15 cellular contexts compared by ENCODE assay signal in genomic region chr22:41562461-41562860, GRCh38. TPM values are rescaled to one million over a fixed set of nuclear protein-coding genes. Genes with fewer than 3 reads are reported as not detected.
DNase-seq lines count a peak whose midpoint lies in the region; ATAC-seq and TF ChIP-seq lines count a peak whose summit lies in the region.
"Had no signal": no experiment of that assay in that cellular context is flagged by ENCODE, and none has a peak within 500 bp of the region (broad histone marks: within the 10 kb centered on the region; RNA-seq: fewer than 3 reads in every experiment).

No MANE protein-coding gene starts in this region.

- H3K27ac ChIP-seq in body of pancreas: peak overlapping the region in 3 of 4 donors; percentile 71 to 82 (median 81)
- peak overlapping the region; percentile 37 to 67 for H3K27ac ChIP-seq in testis
- H3K27ac ChIP-seq: VCaP had no signal

- intact Hi-C loops in body of pancreas (cut with DNase I): no loop called here
- intact Hi-C loops in testis (cut with DNase I; ENCODE audit: low total_unique reads): no loop called here

- peaks cover 61% of the 10 kb centered on the region for H3K4me1 ChIP-seq in body of pancreas
- H3K4me1 ChIP-seq in testis: peaks cover 43% of the 10 kb centered on the region

- peak overlapping the region; percentile 84 for H3K27ac Mint-ChIP-seq in HFFc6
- no peak overlapping the region for H3K27ac Mint-ChIP-seq in mesothelial cell of epicardium
- H3K27ac Mint-ChIP-seq: activated CD8-positive, alpha-beta memory T cell treated with anti-CD3 and anti-CD28 coated beads, Interleukin-2, amount 10 ng/mL, durations not matched to agents 7 days and 5 days; activated naive CD4-positive, alpha-beta T cell treated with anti-CD3 and anti-CD28 coated beads, Interleukin-2, amount 10 ng/mL, durations not matched to agents 7 days and 5 days; CD4-positive, alpha-beta memory T cell; progenitor cell of endocrine pancreas had no signal

- no peaks in the 10 kb centered on the region for H3K9me3 Mint-ChIP-seq in HFFc6
- H3K9me3 Mint-ChIP-seq in mesothelial cell of epicardium: no peaks in the 10 kb centered on the region
- H3K9me3 Mint-ChIP-seq: activated naive CD4-positive, alpha-beta T cell treated with anti-CD3 and anti-CD28 coated beads, Interleukin-2, amount 10 ng/mL, durations not matched to agents 7 days and 5 days; CD4-positive, alpha-beta memory T cell had no signal

- TF ChIP-seq CTCF in HFFc6 (IDR thresholded peaks at IDR 0.05): peak; percentile 24
- no peak for TF ChIP-seq CTCF in body of pancreas (IDR thresholded peaks at IDR 0.05)
- no peak for TF ChIP-seq CTCF in mesothelial cell of epicardium (IDR thresholded peaks at IDR 0.05; ENCODE audit: unreplicated experiment)
- TF ChIP-seq CTCF in testis (IDR thresholded peaks at IDR 0.05): no peak

- H3K9me3 ChIP-seq in body of pancreas: no peaks in the 10 kb centered on the region
- H3K9me3 ChIP-seq in testis: no peaks in the 10 kb centered on the region

- no peak for DNase-seq in HFFc6
- DNase-seq in body of pancreas: no peak
- DNase-seq in mesothelial cell of epicardium (ENCODE audit: low spot score in 2 of 2, unreplicated experiment in 2 of 2): no peak
- DNase-seq in testis: no peak
- DNase-seq in HuH-7 (ENCODE audit: low spot score): no peak
- DNase-seq: activated CD8-positive, alpha-beta memory T cell treated with anti-CD3 and anti-CD28 coated beads, Interleukin-2, amount 10 ng/mL, durations not matched to agents 7 days and 5 days; activated naive CD4-positive, alpha-beta T cell treated with anti-CD3 and anti-CD28 coated beads, Interleukin-2, amount 10 ng/mL, durations not matched to agents 7 days and 5 days; CD4-positive, alpha-beta memory T cell; midbrain; stimulated activated CD4-positive, alpha-beta T cell treated with anti-CD3 and anti-CD28 coated beads, Interleukin-4, amount 100 ng/mL, for 1 hour had no signal

- H3K4me1 Mint-ChIP-seq in HFFc6 (ENCODE audit: low read depth) (peaks cover 64% of the 10 kb centered on the region), mesothelial cell of epicardium (peaks cover 42% of the 10 kb centered on the region)
- H3K4me1 Mint-ChIP-seq: CD4-positive, alpha-beta memory T cell had no signal

- H3K36me3 Mint-ChIP-seq in HFFc6 (ENCODE audit: low read depth) (no peaks in the 10 kb centered on the region), mesothelial cell of epicardium (no peaks in the 10 kb centered on the region)
- H3K36me3 Mint-ChIP-seq: activated CD8-positive, alpha-beta memory T cell treated with anti-CD3 and anti-CD28 coated beads, Interleukin-2, amount 10 ng/mL, durations not matched to agents 7 days and 5 days; activated naive CD4-positive, alpha-beta T cell treated with anti-CD3 and anti-CD28 coated beads, Interleukin-2, amount 10 ng/mL, durations not matched to agents 7 days and 5 days; CD4-positive, alpha-beta memory T cell had no signal

- 80 to 87% methylated on average over 2 to 4 of the region's 4 CpGs for WGBS in body of pancreas, 2 donors
- WGBS in testis, 2 donors: 62 to 72% methylated on average over 3 to 4 of the region's 4 CpGs

- H3K4me3 Mint-ChIP-seq in HFFc6: peak overlapping the region; percentile 86
- H3K4me3 Mint-ChIP-seq in mesothelial cell of epicardium: peak overlapping the region; percentile 81
- H3K4me3 Mint-ChIP-seq: activated CD8-positive, alpha-beta memory T cell treated with anti-CD3 and anti-CD28 coated beads, Interleukin-2, amount 10 ng/mL, durations not matched to agents 7 days and 5 days; activated naive CD4-positive, alpha-beta T cell treated with anti-CD3 and anti-CD28 coated beads, Interleukin-2, amount 10 ng/mL, durations not matched to agents 7 days and 5 days; CD4-positive, alpha-beta memory T cell had no signal

- H3K4me3 ChIP-seq in body of pancreas (no peak overlapping the region), testis (peak overlapping the region in 1 of 2 donors; percentile 61)

- TF ChIP-seq POLR2A in body of pancreas (IDR thresholded peaks at IDR 0.05) (no peak), testis (IDR thresholded peaks at IDR 0.05) (no peak)

- H3K27me3 Mint-ChIP-seq in HFFc6 (ENCODE audit: insufficient read depth) (peaks cover 3% of the 10 kb centered on the region), mesothelial cell of epicardium (ENCODE audit: low read depth) (no peaks in the 10 kb centered on the region)

- no peak for ATAC-seq in body of pancreas
- no peak for ATAC-seq in GM18870 (IDR thresholded peaks at IDR 0.05; ENCODE audit: unreplicated experiment)
- no peak for ATAC-seq in GM18511 (IDR thresholded peaks at IDR 0.05; ENCODE audit: unreplicated experiment)
- ATAC-seq: activated CD8-positive, alpha-beta memory T cell treated with anti-CD3 and anti-CD28 coated beads, Interleukin-2, amount 10 ng/mL, durations not matched to agents 7 days and 5 days; esophagus mucosa had no signal

- H3K27me3 ChIP-seq in body of pancreas (no peaks in the 10 kb centered on the region), testis (no peaks in the 10 kb centered on the region)

- H3K36me3 ChIP-seq in body of pancreas (replicated peaks in 1 of 2; ENCODE audit: insufficient read depth in 1 of 2, low read depth in 2 of 2): no peaks in the 10 kb centered on the region
- H3K36me3 ChIP-seq in testis (ENCODE audit: low read depth, missing control alignments): no peaks in the 10 kb centered on the region

RNA-seq across cellular contexts. Expression of gene CSDC2, which starts 1.7 kb away (rescaled TPM):
- 1 to 10 TPM; 3.4 to 7.9 (median 4.2) TPM for total RNA-seq in HFFc6 (2021; fragmentation: NEBNext Ultra II Directional; extraction: Animal tissue kit (Norgen Biotek cat#: 25700))
- 10 to 100 TPM; 30.0 to 42.8 TPM for total RNA-seq in body of pancreas
- 15.6 to 18.3 TPM (median 17.7 TPM) in 3 replicates for total RNA-seq in mesothelial cell of epicardium
- total RNA-seq in testis: 10 to 100 TPM; 76.5 to 87.0 TPM
- 50.1 TPM for polyA plus RNA-seq in testis (ENCODE audit: insufficient read depth, low read depth, low replicate concordance)
- total RNA-seq: activated CD8-positive, alpha-beta memory T cell treated with anti-CD3 and anti-CD28 coated beads, Interleukin-2, amount 10 ng/mL, durations not matched to agents 7 days and 5 days; CD4-positive, alpha-beta memory T cell had no signal
- polyA plus RNA-seq: CD4-positive, alpha-beta memory T cell had no signal

RNA-seq across cellular contexts. Expression of gene POLR3H, which starts 18.2 kb away (rescaled TPM):
- total RNA-seq in HFFc6 (2021; fragmentation: NEBNext Ultra II Directional; extraction: Animal tissue kit (Norgen Biotek cat#: 25700)): 10 to 100 TPM; 50.9 to 72.1 (median 56.0) TPM
- 10 to 100 TPM; 18.9 to 24.7 TPM for total RNA-seq in body of pancreas
- total RNA-seq in mesothelial cell of epicardium: 41.0 to 47.4 TPM (median 46.6 TPM) in 3 replicates
- 10 to 100 TPM; 23.3 to 24.6 TPM for total RNA-seq in testis
- polyA plus RNA-seq in testis (ENCODE audit: insufficient read depth, low read depth, low replicate concordance): 38.9 TPM

RNA-seq across cellular contexts. Expression of gene PMM1, which starts 27.2 kb away (rescaled TPM):
- total RNA-seq in HFFc6 (2021; fragmentation: NEBNext Ultra II Directional; extraction: Animal tissue kit (Norgen Biotek cat#: 25700)): 10 to 100 TPM; 60.1 to 69.2 (median 64.8) TPM
- total RNA-seq in body of pancreas (10 to 100 TPM; 49.3 to 54.1 TPM), mesothelial cell of epicardium (24.4 to 26.2 TPM (median 25.8 TPM) in 3 replicates), testis (10 to 100 TPM; 44.4 to 45.7 TPM)
- polyA plus RNA-seq in testis (ENCODE audit: insufficient read depth, low read depth, low replicate concordance): 82.2 TPM

RNA-seq across cellular contexts. Expression of gene DESI1, which starts 58.4 kb away (rescaled TPM):
- total RNA-seq in HFFc6 (2021; fragmentation: NEBNext Ultra II Directional; extraction: Animal tissue kit (Norgen Biotek cat#: 25700)): 10 to 100 TPM; 41.4 to 53.3 (median 46.1) TPM
- total RNA-seq in body of pancreas: 10 to 100 TPM; 11.2 to 17.1 TPM
- 35.4 to 37.5 TPM (median 36.7 TPM) in 3 replicates for total RNA-seq in mesothelial cell of epicardium
- 10 to 100 TPM; 45.3 to 62.6 TPM for total RNA-seq in testis
- polyA plus RNA-seq in testis (ENCODE audit: insufficient read depth, low read depth, low replicate concordance): 103 TPM

RNA-seq across cellular contexts. Expression of gene XRCC6, which starts 58.6 kb away (rescaled TPM):
- total RNA-seq in HFFc6 (2021; fragmentation: NEBNext Ultra II Directional; extraction: Animal tissue kit (Norgen Biotek cat#: 25700)): 100 to 1,000 TPM; 324 to 395 (median 373) TPM
- total RNA-seq in body of pancreas (100 to 1,000 TPM in 1 of 2 donors, 10 to 100 TPM in 1; 68.7 to 102 TPM), mesothelial cell of epicardium (216 to 221 TPM (median 221 TPM) in 3 replicates), testis (100 to 1,000 TPM; 290 to 317 TPM)
- polyA plus RNA-seq in testis (ENCODE audit: insufficient read depth, low read depth, low replicate concordance): 621 TPM
